In genomic region chr7:70997275-70997674, GRCh38 we compare ENCODE assay signal across 22 cellular contexts.
"Had no signal": no experiment of that assay in that cellular context is flagged by ENCODE, and none has a peak within 500 bp of the region (broad histone marks: within the 10 kb centered on the region; RNA-seq: fewer than 3 reads in every experiment).

No MANE protein-coding gene starts in this region.

- H3K27me3 ChIP-seq: esophagus squamous epithelium, sigmoid colon, stomach had no signal

- H3K27ac ChIP-seq: heart left ventricle, lower lobe of right lung, sigmoid colon, stomach, thoracic aorta had no signal

- H3K9me3 ChIP-seq: esophagus squamous epithelium, lower lobe of right lung, sigmoid colon, thoracic aorta had no signal

- DNase-seq: effector memory CD4-positive, alpha-beta T cell; esophagus squamous epithelium; heart left ventricle; hypothalamus; kidney glomerular epithelial cell; lower lobe of right lung; midbrain; naive B cell; nephron progenitor cell; sigmoid colon; stimulated activated CD4-positive, alpha-beta T cell treated with anti-CD3 and anti-CD28 coated beads, Interleukin-12 subunit alpha, Interleukin-12 subunit beta, amount 100 ng/mL, for 4 hours; stimulated activated naive CD4-positive, alpha-beta T cell; stomach; substantia nigra; trophoblast cell had no signal

- H3K9me3 Mint-ChIP-seq: nephron progenitor cell had no signal

- H3K4me1 Mint-ChIP-seq: memory B cell, naive B cell, nephron progenitor cell had no signal

- ATAC-seq: heart left ventricle, left lobe of liver had no signal

- H3K36me3 Mint-ChIP-seq: memory B cell, naive B cell had no signal

- H3K4me1 ChIP-seq: esophagus squamous epithelium, heart left ventricle, lower lobe of right lung, stomach had no signal

- H3K27me3 Mint-ChIP-seq: memory B cell, naive B cell had no signal

- H3K4me3 Mint-ChIP-seq: memory B cell, naive B cell, nephron progenitor cell had no signal

- H3K4me3 ChIP-seq: esophagus squamous epithelium, heart left ventricle, lower lobe of right lung, sigmoid colon, skin epidermis, stomach, thoracic aorta had no signal

- H3K27ac Mint-ChIP-seq: memory B cell, naive B cell, nephron progenitor cell had no signal

- FAIRE-seq: frontal cortex, islet of Langerhans, urothelium cell line had no signal

- H3K36me3 ChIP-seq: esophagus squamous epithelium, heart left ventricle, lower lobe of right lung, sigmoid colon, stomach, thoracic aorta had no signal
